17 cellular contexts compared by ENCODE assay signal in genomic region chr19:46993622-46994021, GRCh38. TPM values are rescaled to one million over a fixed set of nuclear protein-coding genes. Genes with fewer than 3 reads are reported as not detected.
"Had no signal": no experiment of that assay in that cellular context is flagged by ENCODE, and none has a peak within 500 bp of the region (broad histone marks: within the 10 kb centered on the region; RNA-seq: fewer than 3 reads in every experiment).

No MANE protein-coding gene starts in this region.

- H3K27me3 ChIP-seq: colonic mucosa, esophagus squamous epithelium, sigmoid colon had no signal

- H3K9me3 Mint-ChIP-seq: activated CD4-positive, alpha-beta memory T cell treated with anti-CD3 and anti-CD28 coated beads, Interleukin-2, amount 10 ng/mL, durations not matched to agents 7 days and 5 days; activated T-cell treated with anti-CD3 and anti-CD28 coated beads, Interleukin-2, amount 50 U/mL, for 24 hours; naive thymus-derived CD8-positive, alpha-beta T cell had no signal

- ATAC-seq: left colon; naive thymus-derived CD8-positive, alpha-beta T cell; SK-N-SH treated with all-trans-retinoic acid at 6 μM for 48 hours had no signal

- H3K27ac ChIP-seq: colonic mucosa, prostate gland, sigmoid colon had no signal

- H3K9me3 ChIP-seq: colonic mucosa, esophagus squamous epithelium, prostate gland, sigmoid colon had no signal

- H3K4me1 ChIP-seq: colonic mucosa, prostate gland had no signal

- H3K4me3 ChIP-seq: colonic mucosa, esophagus squamous epithelium, prostate gland, sigmoid colon had no signal

- H3K27ac Mint-ChIP-seq: activated CD4-positive, alpha-beta memory T cell treated with anti-CD3 and anti-CD28 coated beads, Interleukin-2, amount 10 ng/mL, durations not matched to agents 7 days and 5 days; activated T-cell treated with anti-CD3 and anti-CD28 coated beads, Interleukin-2, amount 50 U/mL, for 24 hours; naive thymus-derived CD8-positive, alpha-beta T cell had no signal

- H3K27me3 Mint-ChIP-seq: activated CD4-positive, alpha-beta memory T cell treated with anti-CD3 and anti-CD28 coated beads, Interleukin-2, amount 10 ng/mL, durations not matched to agents 7 days and 5 days; activated T-cell treated with anti-CD3 and anti-CD28 coated beads, Interleukin-2, amount 50 U/mL, for 24 hours; naive thymus-derived CD8-positive, alpha-beta T cell had no signal

- H3K36me3 ChIP-seq: colonic mucosa had no signal

- H3K4me3 Mint-ChIP-seq: activated CD4-positive, alpha-beta memory T cell treated with anti-CD3 and anti-CD28 coated beads, Interleukin-2, amount 10 ng/mL, durations not matched to agents 7 days and 5 days; activated T-cell treated with anti-CD3 and anti-CD28 coated beads, Interleukin-2, amount 50 U/mL, for 24 hours; naive thymus-derived CD8-positive, alpha-beta T cell had no signal

- DNase-seq: activated CD4-positive, alpha-beta memory T cell treated with anti-CD3 and anti-CD28 coated beads, Interleukin-2, amount 10 ng/mL, durations not matched to agents 7 days and 5 days; activated CD4-positive, alpha-beta T cell treated with anti-CD3 and anti-CD28 coated beads for 1 hour; activated naive CD4-positive, alpha-beta T cell treated with anti-CD3 and anti-CD28 coated beads, Interleukin-2, amount 50 U/mL, for 16 hours; activated T-cell treated with anti-CD3 and anti-CD28 coated beads, Interleukin-2, amount 50 U/mL, for 24 hours; colonic mucosa; esophagus squamous epithelium; left colon; mesenchymal stem cell; naive thymus-derived CD8-positive, alpha-beta T cell; SHP77 treated with DMSO at 0.1 percent for 48 hours; sigmoid colon; stimulated activated CD4-positive, alpha-beta T cell treated with anti-CD3 and anti-CD28 coated beads, Interleukin-12 subunit alpha, Interleukin-12 subunit beta, amount 100 ng/mL, for 4 hours; stimulated activated CD4-positive, alpha-beta T cell treated with anti-CD3 and anti-CD28 coated beads, Interleukin-2, amount 100 ng/mL, for 24 hours; trophoblast cell had no signal

RNA-seq across cellular contexts. Expression of gene NPAS1, which starts 26.0 kb away (rescaled TPM):
- total RNA-seq: T-helper 1 cell treated with Interleukin-12 subunit alpha and Interleukin-12 subunit beta and Interleukin-4 antibody, amounts not matched to agents 30 ng/mL and 1 ng/mL, for 36 hours had no signal
